Comparison of ENCODE assay signal across 1 cellular context in the genomic region with DNA sequence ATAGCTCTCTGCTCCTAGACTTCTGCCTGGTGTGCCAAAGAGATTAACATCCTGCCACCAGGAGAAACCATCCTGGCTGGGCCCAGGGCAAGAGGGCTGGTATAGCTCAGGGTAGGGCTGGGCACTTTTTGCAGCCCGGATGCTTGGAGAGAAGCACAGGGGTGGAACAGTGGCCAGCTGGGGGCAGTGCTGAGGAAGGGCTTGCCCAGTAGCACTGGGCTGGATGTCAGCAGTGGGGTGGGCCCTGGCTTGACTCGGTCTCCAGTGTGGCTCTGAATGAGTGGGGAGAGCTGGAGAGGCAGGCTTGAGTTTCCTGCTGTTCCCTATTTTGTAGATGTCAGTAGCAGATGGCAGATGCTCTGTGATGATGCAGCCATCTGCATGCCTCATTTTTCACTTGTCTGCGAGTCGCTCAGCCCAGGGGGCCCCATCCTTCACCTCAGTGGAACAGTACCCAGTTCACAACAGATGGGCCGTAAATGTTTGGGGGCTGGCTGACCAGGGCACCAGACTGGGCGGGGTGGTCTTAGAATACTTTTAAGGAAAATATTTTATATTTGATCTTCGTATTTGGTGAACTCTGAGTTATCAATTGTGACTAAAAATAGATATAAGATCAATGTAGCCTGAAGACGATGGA.
TF ChIP-seq lines count a peak whose summit lies in the region.

No MANE protein-coding gene starts in this region.

TF ChIP-seq in HepG2, 621 proteins besides CTCF, POLR2A, EP300 and RAD21 (continued from another document):
- TF ChIP-seq HDAC6 (IDR thresholded peaks at IDR 0.05; ENCODE audit: low read depth, low read length) (no peak), XRCC5 (optimal IDR thresholded peaks at IDR 0.05; ENCODE audit: low read length) (peak; percentile 52), ZEB1 (IDR thresholded peaks at IDR 0.05; ENCODE audit: insufficient replicate concordance, low read depth) (no peak), THAP11 (CRISPR knock-in tag; IDR thresholded peaks at IDR 0.05) (no peak), U2AF2 (IDR thresholded peaks at IDR 0.05; ENCODE audit: low read depth, low read length) (no peak), ZNF790 (CRISPR knock-in tag; IDR thresholded peaks at IDR 0.05; ENCODE audit: borderline replicate concordance) (no peak), RFX3 (CRISPR knock-in tag; IDR thresholded peaks at IDR 0.05) (no peak), ADNP (CRISPR knock-in tag; IDR thresholded peaks at IDR 0.05) (no peak), BCL6 (CRISPR knock-in tag; IDR thresholded peaks at IDR 0.05) (no peak), MEIS2 (CRISPR knock-in tag; IDR thresholded peaks at IDR 0.05) (no peak), ZBTB21 (CRISPR knock-in tag; IDR thresholded peaks at IDR 0.05) (no peak), IKZF4 (CRISPR knock-in tag; IDR thresholded peaks at IDR 0.05; ENCODE audit: borderline replicate concordance, low read depth, not compliant biosample characterization) (no peak), SATB2 (CRISPR knock-in tag; IDR thresholded peaks at IDR 0.05) (no peak), ELF3 (CRISPR knock-in tag; IDR thresholded peaks at IDR 0.05) (no peak), ZNF558 (CRISPR knock-in tag; IDR thresholded peaks at IDR 0.05; ENCODE audit: borderline replicate concordance) (no peak), ZNF331 (CRISPR knock-in tag; IDR thresholded peaks at IDR 0.05) (0 out of 2 replicates have a peak, but pooled peaks have one; percentile 20), ZBTB20 (CRISPR knock-in tag; IDR thresholded peaks at IDR 0.05; ENCODE audit: borderline replicate concordance, low read depth) (no peak), ZNF550 (CRISPR knock-in tag; IDR thresholded peaks at IDR 0.05; ENCODE audit: borderline replicate concordance) (no peak), ZNF768 (CRISPR knock-in tag; IDR thresholded peaks at IDR 0.05) (peak; percentile 41; the same call in 1 of the 2 replicates), ZNF598 (CRISPR knock-in tag; IDR thresholded peaks at IDR 0.05; ENCODE audit: borderline replicate concordance) (0 out of 2 replicates have a peak, but pooled peaks have one; percentile 39), CBFB (CRISPR knock-in tag; IDR thresholded peaks at IDR 0.05) (0 out of 2 replicates have a peak, but pooled peaks have one; percentile 31), SMAD3 (CRISPR knock-in tag; IDR thresholded peaks at IDR 0.05) (no peak), ZBTB7A (CRISPR knock-in tag; IDR thresholded peaks at IDR 0.05) (no peak), ZFP36L2 (CRISPR knock-in tag; IDR thresholded peaks at IDR 0.05) (no peak), HDAC1 (CRISPR knock-in tag; IDR thresholded peaks at IDR 0.05) (no peak), STAG1 (CRISPR knock-in tag; IDR thresholded peaks at IDR 0.05) (peak; percentile 65), THYN1 (CRISPR knock-in tag; IDR thresholded peaks at IDR 0.05; ENCODE audit: borderline replicate concordance, low read depth) (no peak)
- TF ChIP-seq, protein P1, sequence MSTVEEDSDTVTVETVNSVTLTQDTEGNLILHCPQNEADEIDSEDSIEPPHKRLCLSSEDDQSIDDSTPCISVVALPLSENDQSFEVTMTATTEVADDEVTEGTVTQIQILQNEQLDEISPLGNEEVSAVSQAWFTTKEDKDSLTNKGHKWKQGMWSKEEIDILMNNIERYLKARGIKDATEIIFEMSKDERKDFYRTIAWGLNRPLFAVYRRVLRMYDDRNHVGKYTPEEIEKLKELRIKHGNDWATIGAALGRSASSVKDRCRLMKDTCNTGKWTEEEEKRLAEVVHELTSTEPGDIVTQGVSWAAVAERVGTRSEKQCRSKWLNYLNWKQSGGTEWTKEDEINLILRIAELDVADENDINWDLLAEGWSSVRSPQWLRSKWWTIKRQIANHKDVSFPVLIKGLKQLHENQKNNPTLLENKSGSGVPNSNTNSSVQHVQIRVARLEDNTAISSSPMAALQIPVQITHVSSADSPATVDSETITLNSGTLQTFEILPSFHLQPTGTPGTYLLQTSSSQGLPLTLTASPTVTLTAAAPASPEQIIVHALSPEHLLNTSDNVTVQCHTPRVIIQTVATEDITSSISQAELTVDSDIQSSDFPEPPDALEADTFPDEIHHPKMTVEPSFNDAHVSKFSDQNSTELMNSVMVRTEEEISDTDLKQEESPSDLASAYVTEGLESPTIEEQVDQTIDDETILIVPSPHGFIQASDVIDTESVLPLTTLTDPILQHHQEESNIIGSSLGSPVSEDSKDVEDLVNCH (CRISPR knock-in tag; IDR thresholded peaks at IDR 0.05) = no peak
- TF ChIP-seq, protein P2, sequence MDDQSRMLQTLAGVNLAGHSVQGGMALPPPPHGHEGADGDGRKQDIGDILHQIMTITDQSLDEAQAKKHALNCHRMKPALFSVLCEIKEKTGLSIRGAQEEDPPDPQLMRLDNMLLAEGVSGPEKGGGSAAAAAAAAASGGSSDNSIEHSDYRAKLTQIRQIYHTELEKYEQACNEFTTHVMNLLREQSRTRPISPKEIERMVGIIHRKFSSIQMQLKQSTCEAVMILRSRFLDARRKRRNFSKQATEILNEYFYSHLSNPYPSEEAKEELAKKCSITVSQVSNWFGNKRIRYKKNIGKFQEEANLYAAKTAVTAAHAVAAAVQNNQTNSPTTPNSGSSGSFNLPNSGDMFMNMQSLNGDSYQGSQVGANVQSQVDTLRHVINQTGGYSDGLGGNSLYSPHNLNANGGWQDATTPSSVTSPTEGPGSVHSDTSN (CRISPR knock-in tag; IDR thresholded peaks at IDR 0.05; ENCODE audit: borderline replicate concordance) = no peak
- TF ChIP-seq, protein P3, sequence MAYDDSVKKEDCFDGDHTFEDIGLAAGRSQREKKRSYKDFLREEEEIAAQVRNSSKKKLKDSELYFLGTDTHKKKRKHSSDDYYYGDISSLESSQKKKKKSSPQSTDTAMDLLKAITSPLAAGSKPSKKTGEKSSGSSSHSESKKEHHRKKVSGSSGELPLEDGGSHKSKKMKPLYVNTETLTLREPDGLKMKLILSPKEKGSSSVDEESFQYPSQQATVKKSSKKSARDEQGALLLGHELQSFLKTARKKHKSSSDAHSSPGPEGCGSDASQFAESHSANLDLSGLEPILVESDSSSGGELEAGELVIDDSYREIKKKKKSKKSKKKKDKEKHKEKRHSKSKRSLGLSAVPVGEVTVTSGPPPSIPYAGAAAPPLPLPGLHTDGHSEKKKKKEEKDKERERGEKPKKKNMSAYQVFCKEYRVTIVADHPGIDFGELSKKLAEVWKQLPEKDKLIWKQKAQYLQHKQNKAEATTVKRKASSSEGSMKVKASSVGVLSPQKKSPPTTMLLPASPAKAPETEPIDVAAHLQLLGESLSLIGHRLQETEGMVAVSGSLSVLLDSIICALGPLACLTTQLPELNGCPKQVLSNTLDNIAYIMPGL (CRISPR knock-in tag; IDR thresholded peaks at IDR 0.05; ENCODE audit: borderline replicate concordance in 1 of 2, low read depth in 1 of 2) = 0 out of 4 replicates have a peak, but pooled peaks of 1 of the 2 experiments have one; percentile 32
- TF ChIP-seq, protein P4, sequence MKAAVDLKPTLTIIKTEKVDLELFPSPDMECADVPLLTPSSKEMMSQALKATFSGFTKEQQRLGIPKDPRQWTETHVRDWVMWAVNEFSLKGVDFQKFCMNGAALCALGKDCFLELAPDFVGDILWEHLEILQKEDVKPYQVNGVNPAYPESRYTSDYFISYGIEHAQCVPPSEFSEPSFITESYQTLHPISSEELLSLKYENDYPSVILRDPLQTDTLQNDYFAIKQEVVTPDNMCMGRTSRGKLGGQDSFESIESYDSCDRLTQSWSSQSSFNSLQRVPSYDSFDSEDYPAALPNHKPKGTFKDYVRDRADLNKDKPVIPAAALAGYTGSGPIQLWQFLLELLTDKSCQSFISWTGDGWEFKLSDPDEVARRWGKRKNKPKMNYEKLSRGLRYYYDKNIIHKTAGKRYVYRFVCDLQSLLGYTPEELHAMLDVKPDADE (CRISPR knock-in tag; IDR thresholded peaks at IDR 0.05) = no peak
- TF ChIP-seq, protein P5, sequence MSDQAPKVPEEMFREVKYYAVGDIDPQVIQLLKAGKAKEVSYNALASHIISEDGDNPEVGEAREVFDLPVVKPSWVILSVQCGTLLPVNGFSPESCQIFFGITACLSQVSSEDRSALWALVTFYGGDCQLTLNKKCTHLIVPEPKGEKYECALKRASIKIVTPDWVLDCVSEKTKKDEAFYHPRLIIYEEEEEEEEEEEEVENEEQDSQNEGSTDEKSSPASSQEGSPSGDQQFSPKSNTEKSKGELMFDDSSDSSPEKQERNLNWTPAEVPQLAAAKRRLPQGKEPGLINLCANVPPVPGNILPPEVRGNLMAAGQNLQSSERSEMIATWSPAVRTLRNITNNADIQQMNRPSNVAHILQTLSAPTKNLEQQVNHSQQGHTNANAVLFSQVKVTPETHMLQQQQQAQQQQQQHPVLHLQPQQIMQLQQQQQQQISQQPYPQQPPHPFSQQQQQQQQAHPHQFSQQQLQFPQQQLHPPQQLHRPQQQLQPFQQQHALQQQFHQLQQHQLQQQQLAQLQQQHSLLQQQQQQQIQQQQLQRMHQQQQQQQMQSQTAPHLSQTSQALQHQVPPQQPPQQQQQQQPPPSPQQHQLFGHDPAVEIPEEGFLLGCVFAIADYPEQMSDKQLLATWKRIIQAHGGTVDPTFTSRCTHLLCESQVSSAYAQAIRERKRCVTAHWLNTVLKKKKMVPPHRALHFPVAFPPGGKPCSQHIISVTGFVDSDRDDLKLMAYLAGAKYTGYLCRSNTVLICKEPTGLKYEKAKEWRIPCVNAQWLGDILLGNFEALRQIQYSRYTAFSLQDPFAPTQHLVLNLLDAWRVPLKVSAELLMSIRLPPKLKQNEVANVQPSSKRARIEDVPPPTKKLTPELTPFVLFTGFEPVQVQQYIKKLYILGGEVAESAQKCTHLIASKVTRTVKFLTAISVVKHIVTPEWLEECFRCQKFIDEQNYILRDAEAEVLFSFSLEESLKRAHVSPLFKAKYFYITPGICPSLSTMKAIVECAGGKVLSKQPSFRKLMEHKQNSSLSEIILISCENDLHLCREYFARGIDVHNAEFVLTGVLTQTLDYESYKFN (CRISPR knock-in tag; conservative IDR thresholded peaks at IDR 0.05) = no peak
- TF ChIP-seq, protein P6, sequence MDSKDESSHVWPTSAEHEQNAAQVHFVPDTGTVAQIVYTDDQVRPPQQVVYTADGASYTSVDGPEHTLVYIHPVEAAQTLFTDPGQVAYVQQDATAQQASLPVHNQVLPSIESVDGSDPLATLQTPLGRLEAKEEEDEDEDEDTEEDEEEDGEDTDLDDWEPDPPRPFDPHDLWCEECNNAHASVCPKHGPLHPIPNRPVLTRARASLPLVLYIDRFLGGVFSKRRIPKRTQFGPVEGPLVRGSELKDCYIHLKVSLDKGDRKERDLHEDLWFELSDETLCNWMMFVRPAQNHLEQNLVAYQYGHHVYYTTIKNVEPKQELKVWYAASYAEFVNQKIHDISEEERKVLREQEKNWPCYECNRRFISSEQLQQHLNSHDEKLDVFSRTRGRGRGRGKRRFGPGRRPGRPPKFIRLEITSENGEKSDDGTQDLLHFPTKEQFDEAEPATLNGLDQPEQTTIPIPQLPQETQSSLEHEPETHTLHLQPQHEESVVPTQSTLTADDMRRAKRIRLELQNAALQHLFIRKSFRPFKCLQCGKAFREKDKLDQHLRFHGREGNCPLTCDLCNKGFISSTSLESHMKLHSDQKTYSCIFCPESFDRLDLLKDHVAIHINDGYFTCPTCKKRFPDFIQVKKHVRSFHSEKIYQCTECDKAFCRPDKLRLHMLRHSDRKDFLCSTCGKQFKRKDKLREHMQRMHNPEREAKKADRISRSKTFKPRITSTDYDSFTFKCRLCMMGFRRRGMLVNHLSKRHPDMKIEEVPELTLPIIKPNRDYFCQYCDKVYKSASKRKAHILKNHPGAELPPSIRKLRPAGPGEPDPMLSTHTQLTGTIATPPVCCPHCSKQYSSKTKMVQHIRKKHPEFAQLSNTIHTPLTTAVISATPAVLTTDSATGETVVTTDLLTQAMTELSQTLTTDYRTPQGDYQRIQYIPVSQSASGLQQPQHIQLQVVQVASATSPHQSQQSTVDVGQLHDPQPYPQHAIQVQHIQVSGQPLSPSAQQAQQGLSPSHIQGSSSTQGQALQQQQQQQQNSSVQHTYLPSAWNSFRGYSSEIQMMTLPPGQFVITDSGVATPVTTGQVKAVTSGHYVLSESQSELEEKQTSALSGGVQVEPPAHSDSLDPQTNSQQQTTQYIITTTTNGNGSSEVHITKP (CRISPR knock-in tag; IDR thresholded peaks at IDR 0.05; ENCODE audit: low read depth) = no peak
